In genomic region chr12:65728913-65729793, GRCh38 we compare ENCODE assay signal across 10 cellular contexts.
DNase-seq lines count a peak whose midpoint lies in the region; ATAC-seq and TF ChIP-seq lines count a peak whose summit lies in the region.
"Had no signal": no experiment of that assay in that cellular context is flagged by ENCODE, and none has a peak within 500 bp of the region (broad histone marks: within the 10 kb centered on the region; RNA-seq: fewer than 3 reads in every experiment).

No MANE protein-coding gene starts in this region.

- ATAC-seq in left colon: peak; percentile 58
- no peak for ATAC-seq in HG03097 (IDR thresholded peaks at IDR 0.05; ENCODE audit: low FRiP score, unreplicated experiment)
- no peak for ATAC-seq in HG03045 (IDR thresholded peaks at IDR 0.05; ENCODE audit: unreplicated experiment)
- ATAC-seq in left lobe of liver: no peak
- ATAC-seq in HG02981 (IDR thresholded peaks at IDR 0.05; ENCODE audit: unreplicated experiment): no peak

- H3K9me3 ChIP-seq in HAP-1: no peaks in the 10 kb centered on the region; the same call in 1 of the 2 replicates

- H3K4me3 ChIP-seq in HAP-1 (peak overlapping the region; percentile 23), brain microvascular endothelial cell (ENCODE audit: low read depth, low read length) (peak overlapping the region; percentile 67)
- H3K4me3 ChIP-seq: PC-9 had no signal

- H3K36me3 ChIP-seq in HAP-1 (replicated peaks): no peaks in the 10 kb centered on the region
- H3K36me3 ChIP-seq in brain microvascular endothelial cell (replicated peaks): no peaks in the 10 kb centered on the region

- DNase-seq in A172 (ENCODE audit: low spot score) (peak; percentile 3), HAP-1 (ENCODE audit: low spot score in 2 of 2) (peak in 1 of 2 experiments; percentile 41), brain microvascular endothelial cell (no peak), left colon (peak in 1 of 2 donors; percentile 6), left lobe of liver (ENCODE audit: low spot score) (no peak)
- DNase-seq: activated CD8-positive, alpha-beta memory T cell treated with anti-CD3 and anti-CD28 coated beads, Interleukin-2, amount 50 U/mL, for 48 hours; PC-9 had no signal

- peak; percentile 20 for TF ChIP-seq CTCF in brain microvascular endothelial cell (IDR thresholded peaks at IDR 0.05; ENCODE audit: low read depth, low read length, missing control alignments)

- H3K4me1 ChIP-seq in HAP-1: no peaks in the 10 kb centered on the region

- in situ Hi-C loops in HAP-1 (cut with MboI; ENCODE audit: low sequenced_read_pairs): no loop called here
- in situ Hi-C loops in brain microvascular endothelial cell (cut with HindIII; ENCODE audit: low pct_ligation_motif_present, low sequenced_read_pairs): no loop called here

- H3K27ac ChIP-seq in brain microvascular endothelial cell: no peak overlapping the region
- H3K27ac ChIP-seq: PC-9 had no signal

- peaks cover 53% of the 10 kb centered on the region for H3K27me3 ChIP-seq in HAP-1 (ENCODE audit: low read depth)
- H3K27me3 ChIP-seq in brain microvascular endothelial cell (replicated peaks): no peaks in the 10 kb centered on the region

- intact Hi-C loops in left colon (cut with DNase I, micrococcal nuclease): no loop called here
